8 cellular contexts compared by ENCODE assay signal in genomic region chr11:19777032-19777341, GRCh38.
A peak's percentile ranks its signal among the peaks of the same experiment; 100 is the strongest.
DNase-seq lines count a peak whose midpoint lies in the region; ATAC-seq and TF ChIP-seq lines count a peak whose summit lies in the region.

No MANE protein-coding gene starts in this region.

- H3K27me3 Mint-ChIP-seq in glutamatergic neuron (ENCODE audit: unreplicated experiment), result peaks cover 31% of the 10 kb centered on the region

- peak overlapping the region; percentile 9 for H3K4me3 ChIP-seq in skeletal muscle satellite cell (ENCODE audit: low read length)

- H3K36me3 ChIP-seq in ES-I3 (ENCODE audit: insufficient read depth, low read length) (no peaks in the 10 kb centered on the region), skeletal muscle satellite cell (ENCODE audit: insufficient read depth, low read length) (peaks cover 54% of the 10 kb centered on the region)

- H3K27me3 ChIP-seq in skeletal muscle satellite cell (ENCODE audit: control insufficient read depth, insufficient read depth, low read length), result no peaks in the 10 kb centered on the region

- peak overlapping the region; percentile 86 for H3K9ac ChIP-seq in ES-I3 (ENCODE audit: low read depth, low read length)
- H3K9ac ChIP-seq in skeletal muscle satellite cell (ENCODE audit: low read depth, low read length), result no peak overlapping the region

- peaks cover 34% of the 10 kb centered on the region for H3K4me1 Mint-ChIP-seq in glutamatergic neuron (ENCODE audit: low read depth, unreplicated experiment)

- H3K36me3 Mint-ChIP-seq in glutamatergic neuron (ENCODE audit: unreplicated experiment), result no peaks in the 10 kb centered on the region

- H3K4me2 ChIP-seq in skeletal muscle satellite cell (ENCODE audit: low read length), result peak overlapping the region; percentile 55

- H3K9me3 ChIP-seq in ES-I3 (ENCODE audit: control insufficient read depth, insufficient read depth, low read length) (no peaks in the 10 kb centered on the region), skeletal muscle satellite cell (replicated peaks; ENCODE audit: low read length) (no peaks in the 10 kb centered on the region)

- ATAC-seq in GM21723 (IDR thresholded peaks at IDR 0.05; ENCODE audit: unreplicated experiment) (peak; percentile 32), GM21717 (IDR thresholded peaks at IDR 0.05; ENCODE audit: unreplicated experiment) (no peak)

- H3K27ac Mint-ChIP-seq in glutamatergic neuron (ENCODE audit: unreplicated experiment), result no peak overlapping the region

- peak overlapping the region; percentile 47 for H3K4me3 Mint-ChIP-seq in glutamatergic neuron (ENCODE audit: unreplicated experiment)

- DNase-seq in NCI-H510A (lab: John Stamatoyannopoulos, UW) (peak; percentile 18), glutamatergic neuron (peak; percentile 52), A172 (ENCODE audit: low spot score) (no peak), H4 (ENCODE audit: low spot score) (no peak)

- H3K9me3 Mint-ChIP-seq in glutamatergic neuron (ENCODE audit: unreplicated experiment), result peaks cover 13% of the 10 kb centered on the region

- TF ChIP-seq CTCF in glutamatergic neuron (IDR thresholded peaks at IDR 0.05; ENCODE audit: partially characterized antibody, unreplicated experiment), result no peak

- peaks cover 37% of the 10 kb centered on the region for H3K4me1 ChIP-seq in ES-I3 (ENCODE audit: insufficient read depth, low read length)
- peaks cover 34% of the 10 kb centered on the region for H3K4me1 ChIP-seq in skeletal muscle satellite cell (ENCODE audit: control insufficient read depth, insufficient read depth, low read length)

Comparison
In these comparisons a context has a peak if more than half of its experiments do, and no peak if none do; other contexts are left out.
1. DNase-seq: peak in NCI-H510A (single experiment) and glutamatergic neuron (single experiment); none in A172 (single experiment) and H4 (single experiment).